1 cellular context compared by ENCODE assay signal in genomic region chr17:58339775-58340622, GRCh38.
A peak's percentile ranks its signal among the peaks of the same experiment; 100 is the strongest.
TF ChIP-seq lines count a peak whose summit lies in the region.

No MANE protein-coding gene starts in this region.

TF ChIP-seq in HepG2, 621 proteins besides CTCF, POLR2A, EP300 and RAD21:
- TF ChIP-seq ELF1 (CRISPR knock-in tag; IDR thresholded peaks at IDR 0.05), result no peak
- peak; percentile 10; the same call in 1 of the 2 replicates for TF ChIP-seq POLR2G (IDR thresholded peaks at IDR 0.05; ENCODE audit: low read depth, low read length)
- TF ChIP-seq ZNF558 (CRISPR knock-in tag; IDR thresholded peaks at IDR 0.05; ENCODE audit: borderline replicate concordance), result no peak
- TF ChIP-seq ZNF891 (CRISPR knock-in tag; IDR thresholded peaks at IDR 0.05), result no peak
- no peak for TF ChIP-seq FOXA1 (IDR thresholded peaks at IDR 0.05)
- no peak for TF ChIP-seq FOXA1 (CRISPR knock-in tag; IDR thresholded peaks at IDR 0.05)
